ENCODE assay signal across 1 cellular context in the genomic region with DNA sequence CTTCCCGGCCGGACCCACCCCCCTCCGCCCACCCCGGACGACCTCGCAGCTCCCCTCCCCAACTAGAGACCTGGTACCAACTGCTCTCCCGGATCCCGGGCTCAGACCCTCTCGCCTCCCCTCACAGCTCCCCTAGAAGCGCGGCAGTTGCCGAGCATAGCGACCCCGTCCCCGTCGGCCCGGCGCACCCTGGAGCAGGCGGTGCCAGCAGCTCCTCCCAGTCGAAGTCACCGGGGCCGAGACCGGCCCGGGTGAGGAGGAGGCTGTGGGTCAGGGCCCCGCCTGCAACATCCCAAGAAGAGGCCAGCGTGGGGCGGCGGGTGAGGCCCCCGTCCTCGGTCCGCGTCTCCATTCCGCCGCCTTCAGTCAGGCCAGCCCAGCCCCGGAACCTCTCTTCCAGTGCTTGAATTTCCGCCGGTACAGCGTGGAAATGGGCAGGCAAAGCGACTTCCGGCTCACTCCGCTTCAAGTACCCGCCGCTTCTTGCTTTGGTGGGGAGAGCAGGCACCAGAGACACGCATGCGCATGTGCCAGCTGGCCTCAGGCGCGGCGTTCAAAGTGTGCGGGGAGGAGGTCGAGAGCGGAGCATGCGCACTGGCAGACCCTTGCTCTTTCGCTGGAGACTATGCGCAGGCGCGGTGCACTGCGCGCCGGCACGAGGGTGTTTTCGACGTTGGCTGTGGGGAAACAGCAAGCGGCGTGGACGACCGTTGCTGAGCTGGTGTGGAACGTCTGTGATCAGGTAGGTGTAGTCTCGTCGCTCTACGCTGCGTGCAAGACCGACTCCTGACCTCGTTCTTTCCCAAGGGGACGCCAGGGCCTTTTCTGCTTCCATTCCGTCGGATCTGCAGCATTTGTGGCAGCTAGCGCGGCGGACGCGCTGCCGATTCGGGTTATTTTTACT.
A peak's percentile ranks its signal among the peaks of the same experiment; 100 is the strongest.
TF ChIP-seq lines count a peak whose summit lies in the region.

TSS of gene C10orf88 (minus strand) at position 401 of the 904 bp plus-strand sequence. CDS start at position 352, 49 bp downstream.

TF ChIP-seq in GM23338, 12 proteins besides CTCF, POLR2A, EP300 and RAD21 (continued from another document):
- TF ChIP-seq, protein P1, sequence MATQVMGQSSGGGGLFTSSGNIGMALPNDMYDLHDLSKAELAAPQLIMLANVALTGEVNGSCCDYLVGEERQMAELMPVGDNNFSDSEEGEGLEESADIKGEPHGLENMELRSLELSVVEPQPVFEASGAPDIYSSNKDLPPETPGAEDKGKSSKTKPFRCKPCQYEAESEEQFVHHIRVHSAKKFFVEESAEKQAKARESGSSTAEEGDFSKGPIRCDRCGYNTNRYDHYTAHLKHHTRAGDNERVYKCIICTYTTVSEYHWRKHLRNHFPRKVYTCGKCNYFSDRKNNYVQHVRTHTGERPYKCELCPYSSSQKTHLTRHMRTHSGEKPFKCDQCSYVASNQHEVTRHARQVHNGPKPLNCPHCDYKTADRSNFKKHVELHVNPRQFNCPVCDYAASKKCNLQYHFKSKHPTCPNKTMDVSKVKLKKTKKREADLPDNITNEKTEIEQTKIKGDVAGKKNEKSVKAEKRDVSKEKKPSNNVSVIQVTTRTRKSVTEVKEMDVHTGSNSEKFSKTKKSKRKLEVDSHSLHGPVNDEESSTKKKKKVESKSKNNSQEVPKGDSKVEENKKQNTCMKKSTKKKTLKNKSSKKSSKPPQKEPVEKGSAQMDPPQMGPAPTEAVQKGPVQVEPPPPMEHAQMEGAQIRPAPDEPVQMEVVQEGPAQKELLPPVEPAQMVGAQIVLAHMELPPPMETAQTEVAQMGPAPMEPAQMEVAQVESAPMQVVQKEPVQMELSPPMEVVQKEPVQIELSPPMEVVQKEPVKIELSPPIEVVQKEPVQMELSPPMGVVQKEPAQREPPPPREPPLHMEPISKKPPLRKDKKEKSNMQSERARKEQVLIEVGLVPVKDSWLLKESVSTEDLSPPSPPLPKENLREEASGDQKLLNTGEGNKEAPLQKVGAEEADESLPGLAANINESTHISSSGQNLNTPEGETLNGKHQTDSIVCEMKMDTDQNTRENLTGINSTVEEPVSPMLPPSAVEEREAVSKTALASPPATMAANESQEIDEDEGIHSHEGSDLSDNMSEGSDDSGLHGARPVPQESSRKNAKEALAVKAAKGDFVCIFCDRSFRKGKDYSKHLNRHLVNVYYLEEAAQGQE (IDR thresholded peaks at IDR 0.05; ENCODE audit: unreplicated experiment) = peak; percentile 29
- peak; percentile 57 for TF ChIP-seq POLR2AphosphoS5 (IDR thresholded peaks at IDR 0.05; ENCODE audit: low read depth)
- no peak for TF ChIP-seq ZNF331 (CRISPR knock-in tag; IDR thresholded peaks at IDR 0.05; ENCODE audit: low read depth)
- TF ChIP-seq, protein P2, sequence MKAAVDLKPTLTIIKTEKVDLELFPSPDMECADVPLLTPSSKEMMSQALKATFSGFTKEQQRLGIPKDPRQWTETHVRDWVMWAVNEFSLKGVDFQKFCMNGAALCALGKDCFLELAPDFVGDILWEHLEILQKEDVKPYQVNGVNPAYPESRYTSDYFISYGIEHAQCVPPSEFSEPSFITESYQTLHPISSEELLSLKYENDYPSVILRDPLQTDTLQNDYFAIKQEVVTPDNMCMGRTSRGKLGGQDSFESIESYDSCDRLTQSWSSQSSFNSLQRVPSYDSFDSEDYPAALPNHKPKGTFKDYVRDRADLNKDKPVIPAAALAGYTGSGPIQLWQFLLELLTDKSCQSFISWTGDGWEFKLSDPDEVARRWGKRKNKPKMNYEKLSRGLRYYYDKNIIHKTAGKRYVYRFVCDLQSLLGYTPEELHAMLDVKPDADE (IDR thresholded peaks at IDR 0.05) = no peak; the same call in 1 of the 2 replicates
- TF ChIP-seq ZNF462 (CRISPR knock-in tag; IDR thresholded peaks at IDR 0.05) = no peak
- TF ChIP-seq EZH2phosphoT487 (IDR thresholded peaks at IDR 0.05; ENCODE audit: unreplicated experiment) = no peak
- TF ChIP-seq NANOG (IDR thresholded peaks at IDR 0.05; ENCODE audit: borderline replicate concordance) = no peak
- peak; percentile 71 for TF ChIP-seq CREB1 (CRISPR knock-in tag; IDR thresholded peaks at IDR 0.05; ENCODE audit: low read depth)
